14 cellular contexts compared by ENCODE assay signal in genomic region chr14:81187832-81188522, GRCh38. TPM values are rescaled to one million over a fixed set of nuclear protein-coding genes. Genes with fewer than 3 reads are reported as not detected.
DNase-seq lines count a peak whose midpoint lies in the region; ATAC-seq and TF ChIP-seq lines count a peak whose summit lies in the region.
"Had no signal": no experiment of that assay in that cellular context is flagged by ENCODE, and none has a peak within 500 bp of the region (broad histone marks: within the 10 kb centered on the region; RNA-seq: fewer than 3 reads in every experiment).

No MANE protein-coding gene starts in this region.

- H3K36me3 Mint-ChIP-seq in activated CD4-positive, alpha-beta T cell treated with anti-CD3 and anti-CD28 coated beads for 36 hours (ENCODE audit: low read depth) = peaks cover 49% of the 10 kb centered on the region
- H3K36me3 Mint-ChIP-seq in immature natural killer cell = peaks cover 8 to 40% (median 24%) of the 10 kb centered on the region in 3 donors

- intact Hi-C loops in activated CD4-positive, alpha-beta T cell treated with anti-CD3 and anti-CD28 coated beads for 36 hours (cut with DNase I, micrococcal nuclease) = no loop called here
- intact Hi-C loops in upper lobe of right lung (cut with DNase I) (no loop called here), mucosa of descending colon (cut with DNase I, micrococcal nuclease) (no loop called here)

- no peak overlapping the region for H3K4me3 Mint-ChIP-seq in activated CD4-positive, alpha-beta T cell treated with anti-CD3 and anti-CD28 coated beads for 36 hours
- no peak overlapping the region for H3K4me3 Mint-ChIP-seq in immature natural killer cell
- H3K4me3 Mint-ChIP-seq: GM23338 had no signal

- H3K4me1 ChIP-seq in upper lobe of right lung (no peaks in the 10 kb centered on the region), mucosa of descending colon (ENCODE audit: low read depth) (no peaks in the 10 kb centered on the region)

- DNase-seq in activated CD4-positive, alpha-beta T cell treated with anti-CD3 and anti-CD28 coated beads for 36 hours = no peak
- DNase-seq in activated CD4-positive, alpha-beta T cell treated with anti-CD3 and anti-CD28 coated beads for 48 hours = no peak
- DNase-seq in immature natural killer cell (no peak), SW480 (ENCODE audit: low spot score) (no peak), upper lobe of right lung (no peak), mucosa of descending colon (no peak)
- DNase-seq: cerebellar nuclear complex; left lung; NCI-H82; stimulated activated CD4-positive, alpha-beta T cell treated with anti-CD3 and anti-CD28 coated beads, Interleukin-4, amount 100 ng/mL, for 24 hours; transverse colon had no signal

- no peaks in the 10 kb centered on the region for H3K9me3 Mint-ChIP-seq in activated CD4-positive, alpha-beta T cell treated with anti-CD3 and anti-CD28 coated beads for 36 hours (ENCODE audit: low read depth)
- no peaks in the 10 kb centered on the region for H3K9me3 Mint-ChIP-seq in immature natural killer cell
- H3K9me3 Mint-ChIP-seq: GM23338 had no signal

- POLR2A ChIA-PET in activated CD4-positive, alpha-beta T cell treated with anti-CD3 and anti-CD28 coated beads for 36 hours (lab: Charles Lee) = no interaction called here

- TF ChIP-seq CTCF in upper lobe of right lung (IDR thresholded peaks at IDR 0.05) (no peak), mucosa of descending colon (IDR thresholded peaks at IDR 0.05) (no peak)

- CTCF ChIA-PET in activated CD4-positive, alpha-beta T cell treated with anti-CD3 and anti-CD28 coated beads for 36 hours (lab: Charles Lee) = interaction anchor here (1.1 to 1.3 kb wide), 2 partner anchors 13 to 17 kb away, joined by 3 to 5 read pairs; no protein-coding TSS in a partner anchor

- H3K4me3 ChIP-seq in upper lobe of right lung (no peak overlapping the region), mucosa of descending colon (no peak overlapping the region)
- H3K4me3 ChIP-seq: GM23338, left lung, transverse colon had no signal

- no peaks in the 10 kb centered on the region for H3K27me3 Mint-ChIP-seq in activated CD4-positive, alpha-beta T cell treated with anti-CD3 and anti-CD28 coated beads for 36 hours
- H3K27me3 Mint-ChIP-seq in immature natural killer cell (ENCODE audit: low read depth in 3 of 3) = no peaks in the 10 kb centered on the region

- no peaks in the 10 kb centered on the region for H3K27me3 ChIP-seq in upper lobe of right lung
- H3K27me3 ChIP-seq: left lung, transverse colon had no signal

- H3K36me3 ChIP-seq in upper lobe of right lung (peaks cover 59% of the 10 kb centered on the region), mucosa of descending colon (ENCODE audit: low read depth) (no peaks in the 10 kb centered on the region)

- H3K27ac ChIP-seq in upper lobe of right lung = no peak overlapping the region
- H3K27ac ChIP-seq: left lung, transverse colon had no signal

- no peak overlapping the region for H3K27ac Mint-ChIP-seq in activated CD4-positive, alpha-beta T cell treated with anti-CD3 and anti-CD28 coated beads for 36 hours
- H3K27ac Mint-ChIP-seq in immature natural killer cell = peak overlapping the region in 5 of 6 donors; percentile 8 to 67 (median 38)
- H3K27ac Mint-ChIP-seq: GM23338 had no signal

- ATAC-seq in activated CD4-positive, alpha-beta T cell treated with anti-CD3 and anti-CD28 coated beads for 36 hours = peak; percentile 52
- ATAC-seq in GM21737 (IDR thresholded peaks at IDR 0.05; ENCODE audit: unreplicated experiment) (peak; percentile 83), HG03280 (IDR thresholded peaks at IDR 0.05; ENCODE audit: unreplicated experiment) (peak; percentile 93), upper lobe of right lung (no peak), mucosa of descending colon (no peak)
- ATAC-seq: GM23338, left lung had no signal

- no peaks in the 10 kb centered on the region for H3K9me3 ChIP-seq in upper lobe of right lung
- H3K9me3 ChIP-seq in mucosa of descending colon = no peaks in the 10 kb centered on the region
- H3K9me3 ChIP-seq: left lung, transverse colon had no signal

- peaks cover 45% of the 10 kb centered on the region for H3K4me1 Mint-ChIP-seq in activated CD4-positive, alpha-beta T cell treated with anti-CD3 and anti-CD28 coated beads for 36 hours
- H3K4me1 Mint-ChIP-seq in immature natural killer cell = peaks cover 26 to 58% of the 10 kb centered on the region in 2 donors
- H3K4me1 Mint-ChIP-seq: GM23338 had no signal

RNA-seq across cellular contexts. Expression of gene GTF2A1, which starts 32.8 kb away (rescaled TPM):
- total RNA-seq in activated CD4-positive, alpha-beta T cell treated with anti-CD3 and anti-CD28 coated beads for 36 hours = 10 to 100 TPM; 40.3 to 57.8 TPM
- 10 to 100 TPM; 10.5 to 26.3 (median 20.7) TPM for polyA plus RNA-seq in immature natural killer cell
- total RNA-seq in upper lobe of right lung (24.0 TPM), mucosa of descending colon (10 to 100 TPM; 24.2 to 31.0 (median 29.5) TPM)

Comparison
In these comparisons a context has a peak if more than half of its experiments do, and no peak if none do; other contexts are left out.
1. ATAC-seq: peak in activated CD4-positive, alpha-beta T cell treated with anti-CD3 and anti-CD28 coated beads for 36 hours (single experiment), GM21737 (single experiment) and HG03280 (single experiment); none in upper lobe of right lung (single experiment) and mucosa of descending colon (single experiment).